Comparison of ENCODE assay signal across 11 cellular contexts in the genomic region with DNA sequence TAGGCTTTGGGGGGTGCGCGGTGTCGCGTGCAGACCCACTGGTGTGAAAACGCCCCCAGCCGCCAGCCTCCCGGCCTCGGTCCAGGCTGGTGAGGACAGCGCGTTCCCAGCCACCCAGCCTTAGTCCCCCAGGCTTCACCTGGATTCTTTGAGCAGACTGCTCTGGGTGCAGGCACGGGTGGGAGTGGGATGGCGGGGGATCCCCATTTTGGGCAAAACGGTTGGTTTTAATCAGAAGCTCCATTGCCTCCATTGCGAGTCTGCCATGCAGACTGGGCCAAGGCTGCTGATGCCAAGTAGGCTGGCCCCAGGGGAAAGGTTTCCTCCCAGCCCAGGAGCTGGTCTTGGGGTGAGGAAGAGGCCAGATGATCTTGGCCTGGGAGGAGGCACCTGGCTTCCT. TPM values are rescaled to one million over a fixed set of nuclear protein-coding genes. Genes with fewer than 3 reads are reported as not detected.
DNase-seq lines count a peak whose midpoint lies in the region; FAIRE-seq and TF ChIP-seq lines count a peak whose summit lies in the region.
"Had no signal": no experiment of that assay in that cellular context is flagged by ENCODE, and none has a peak within 500 bp of the region (broad histone marks: within the 10 kb centered on the region; RNA-seq: fewer than 3 reads in every experiment).

No MANE protein-coding gene starts in this region.

- no peak for TF ChIP-seq POLR2A in vagina (IDR thresholded peaks at IDR 0.05)

- no peak for FAIRE-seq in GM19239 (lab: Jason Lieb, UNC)

- peak overlapping the region; percentile 46 to 68 (median 64) for H3K4me3 ChIP-seq in fibroblast of lung (replicated peaks in 1 of 4; ENCODE audit: control extremely low read depth in 1 of 4, insufficient read depth in 1 of 4, low read depth in 3 of 4, low read length in 4 of 4)
- peak overlapping the region; percentile 71 to 88 for H3K4me3 ChIP-seq in mucosa of rectum (ENCODE audit: low read length in 2 of 2)
- peak overlapping the region; percentile 52 to 58 for H3K4me3 ChIP-seq in vagina

- TF ChIP-seq CTCF in fibroblast of lung (conservative IDR thresholded peaks at IDR 0.05 in 1 of 2, IDR thresholded peaks at IDR 0.05 in 1 of 2; ENCODE audit: low read depth in 1 of 2, low read length in 2 of 2) (no peak), vagina (IDR thresholded peaks at IDR 0.05) (no peak)

- no peaks in the 10 kb centered on the region for H3K79me2 ChIP-seq in fibroblast of lung (ENCODE audit: control insufficient read depth, insufficient read depth, low read length)

- no peaks in the 10 kb centered on the region for H3K27me3 ChIP-seq in fibroblast of lung (ENCODE audit: control insufficient read depth, insufficient read depth, low read length)
- H3K27me3 ChIP-seq in mucosa of rectum (ENCODE audit: control insufficient read depth in 2 of 2, insufficient read depth in 2 of 2, low read length in 2 of 2), result peaks cover 3 to 9% of the 10 kb centered on the region in 2 donors
- no peaks in the 10 kb centered on the region for H3K27me3 ChIP-seq in vagina

- peak overlapping the region; percentile 76 for H3K4me2 ChIP-seq in fibroblast of lung (ENCODE audit: extremely low read depth, insufficient read depth, low read length)

- peaks cover 7% of the 10 kb centered on the region for H3K4me1 ChIP-seq in fibroblast of lung (ENCODE audit: control insufficient read depth, extremely low read depth, insufficient read depth, low read length)
- peaks cover 29 to 43% of the 10 kb centered on the region in 2 donors for H3K4me1 ChIP-seq in mucosa of rectum (ENCODE audit: control insufficient read depth in 2 of 2, insufficient read depth in 2 of 2, low read length in 2 of 2)
- peaks cover 63% of the 10 kb centered on the region for H3K4me1 ChIP-seq in vagina

- H3K9me3 ChIP-seq in fibroblast of lung (ENCODE audit: control insufficient read depth, insufficient read depth, low read depth, low read length) (peaks cover 4% of the 10 kb centered on the region), mucosa of rectum (ENCODE audit: control insufficient read depth in 2 of 2, low read length in 2 of 2) (peaks cover 0 to 10% of the 10 kb centered on the region in 2 donors), vagina (no peaks in the 10 kb centered on the region)

- H3K9ac ChIP-seq in fibroblast of lung (ENCODE audit: insufficient read depth, low read length) (no peak overlapping the region), mucosa of rectum (ENCODE audit: low read depth in 1 of 2, low read length in 2 of 2) (peak overlapping the region; percentile 52 to 88)

- H3K36me3 ChIP-seq in fibroblast of lung (ENCODE audit: control insufficient read depth, insufficient read depth, low read length) (no peaks in the 10 kb centered on the region), mucosa of rectum (ENCODE audit: control insufficient read depth in 2 of 2, insufficient read depth in 2 of 2, low read length in 2 of 2) (no peaks in the 10 kb centered on the region), vagina (no peaks in the 10 kb centered on the region)

- H2AFZ ChIP-seq in fibroblast of lung (ENCODE audit: low read length), result no peak overlapping the region

- intact Hi-C loops in vagina (cut with DNase I), result no loop called here

- DNase-seq in RPMI7951 (ENCODE audit: low read depth) (peak; percentile 58), fibroblast of lung (ENCODE audit: low read depth in 2 of 2) (no peak), vagina (ENCODE audit: extremely low spot score in 2 of 2) (no peak), GM19239 (ENCODE audit: insufficient read length, low spot score) (no peak)
- no peak for DNase-seq in effector CD8-positive, alpha-beta T cell (lab: John Stamatoyannopoulos, UW)
- no peak for DNase-seq in stimulated activated CD8-positive, alpha-beta memory T cell treated with anti-CD3 and anti-CD28 coated beads, Interleukin-4, amount 100 ng/mL, for 48 hours
- DNase-seq: activated T-cell treated with anti-CD3 and anti-CD28 coated beads, Interleukin-2, amount 50 U/mL, for 24 hours; effector memory CD4-positive, alpha-beta T cell; NCI-H1930 had no signal

- H3K27ac ChIP-seq in fibroblast of lung (ENCODE audit: insufficient read depth, low read length) (no peak overlapping the region), mucosa of rectum (ENCODE audit: low read depth in 2 of 2, low read length in 2 of 2) (peak overlapping the region; percentile 83 to 96), vagina (peak overlapping the region; percentile 92)

- H4K20me1 ChIP-seq in fibroblast of lung (ENCODE audit: control insufficient read depth, extremely low read depth, insufficient read depth, low read length), result no peaks in the 10 kb centered on the region

RNA-seq across cellular contexts. Expression of a gene that starts 0.4 kb away (rescaled TPM):
- total RNA-seq in RPMI7951 (2014; rRNA removed; shearing (Covaris generic)), result 121 and 159 TPM in 2 replicates
- total RNA-seq in fibroblast of lung (8.2 and 10.7 TPM in 2 replicates), vagina (34.6 TPM)
- polyA plus RNA-seq in fibroblast of lung, result 3.1 and 4.8 TPM in 2 replicates
- polyA plus RNA-seq in fibroblast of lung (2012), result 4.1 and 6.9 TPM in 2 replicates
- 9.2 and 34.0 TPM in 2 replicates for polyA minus RNA-seq in fibroblast of lung (ENCODE audit: low replicate concordance)
- total RNA-seq: neural crest cell had no signal
